9 cellular contexts compared by ENCODE assay signal in genomic region chr9:134328841-134329575, GRCh38. TPM values are rescaled to one million over a fixed set of nuclear protein-coding genes. Genes with fewer than 3 reads are reported as not detected.
DNase-seq lines count a peak whose midpoint lies in the region; ATAC-seq, FAIRE-seq and TF ChIP-seq lines count a peak whose summit lies in the region.
"Had no signal": no experiment of that assay in that cellular context is flagged by ENCODE, and none has a peak within 500 bp of the region (broad histone marks: within the 10 kb centered on the region; RNA-seq: fewer than 3 reads in every experiment).

No MANE protein-coding gene starts in this region.

- no peaks in the 10 kb centered on the region for H3K36me3 ChIP-seq in HCT116 (ENCODE audit: control insufficient read depth in 1 of 2, insufficient read depth in 2 of 2, low read length in 2 of 2)
- H3K36me3 ChIP-seq in mammary epithelial cell (ENCODE audit: insufficient read depth, low read length) = no peaks in the 10 kb centered on the region
- H3K36me3 ChIP-seq in stomach = no peaks in the 10 kb centered on the region

- H3K4me2 ChIP-seq in HCT116 (ENCODE audit: low read length) (peak overlapping the region; percentile 79), mammary epithelial cell (ENCODE audit: insufficient read depth, low read depth, low read length) (peak overlapping the region; percentile 88)

- no peak overlapping the region for H3K27ac Mint-ChIP-seq in activated CD4-positive, alpha-beta T cell treated with anti-CD3 and anti-CD28 coated beads, Interleukin-2, amount 10 ng/mL, durations not matched to agents 24 days and 14 days

- H3K9me3 ChIP-seq in HCT116 (ENCODE audit: control insufficient read depth in 1 of 2, insufficient read depth in 1 of 2, low read depth in 1 of 2, low read length in 2 of 2) = no peaks in the 10 kb centered on the region
- H3K9me3 ChIP-seq in mammary epithelial cell (replicated peaks; ENCODE audit: insufficient read depth, low read length) = no peaks in the 10 kb centered on the region
- H3K9me3 ChIP-seq in stomach = no peaks in the 10 kb centered on the region

- 57% methylated on average over 27 of the region's 31 CpGs for WGBS in mammary epithelial cell (ENCODE audit: low coverage, missing lambda C conversion rate)
- WGBS in stomach, 5 donors = 13 to 27% (median 22%) methylated on average over 26 to 31 of the region's 31 CpGs

- H3K4me1 ChIP-seq in HCT116 (ENCODE audit: control insufficient read depth in 1 of 2, insufficient read depth in 2 of 2, low read length in 2 of 2) (peaks cover 34 to 59% of the 10 kb centered on the region in 2 experiments), mammary epithelial cell (ENCODE audit: insufficient read depth, low read length) (peaks cover 56% of the 10 kb centered on the region), stomach (peaks cover 79 to 84% (median 82%) of the 10 kb centered on the region in 4 donors)

- CTCF ChIA-PET in HCT116 (lab: Charles Lee) (no interaction called here), mammary epithelial cell (lab: Charles Lee; ENCODE audit: low non-redundant PET) (interaction anchor here (0.6 kb wide), 2 partner anchors 43 to 76 kb away, joined by 4 to 9 read pairs; no protein-coding TSS in a partner anchor)

- intact Hi-C loops in HCT116 (cut with micrococcal nuclease) (no loop called here), mammary epithelial cell (cut with micrococcal nuclease) (loop anchor here (2.0 to 5.0 kb wide), 2 partner anchors 78 to 97 kb away; no protein-coding TSS in a partner anchor), stomach (cut with DNase I; ENCODE audit: low total_unique reads) (no loop called here)
- intact Hi-C loops in activated CD4-positive, alpha-beta T cell treated with anti-CD3 and anti-CD28 coated beads, Interleukin-2, amount 10 ng/mL, durations not matched to agents 24 days and 14 days (cut with micrococcal nuclease) = loop anchor here (5.0 to 10.0 kb wide), 2 partner anchors 63 to 154 kb away; no protein-coding TSS in a partner anchor

- H3K36me3 Mint-ChIP-seq in activated CD4-positive, alpha-beta T cell treated with anti-CD3 and anti-CD28 coated beads, Interleukin-2, amount 10 ng/mL, durations not matched to agents 24 days and 14 days (ENCODE audit: low read depth) = no peaks in the 10 kb centered on the region

- no peaks in the 10 kb centered on the region for H3K9me2 ChIP-seq in HCT116 (ENCODE audit: insufficient read depth)

- H3K9me3 Mint-ChIP-seq in activated CD4-positive, alpha-beta T cell treated with anti-CD3 and anti-CD28 coated beads, Interleukin-2, amount 10 ng/mL, durations not matched to agents 24 days and 14 days = no peaks in the 10 kb centered on the region

- H3K9ac ChIP-seq in HCT116 (ENCODE audit: low read length) = peak overlapping the region; percentile 44
- H3K9ac ChIP-seq in mammary epithelial cell (ENCODE audit: insufficient read depth, low read length) = no peak overlapping the region

- DNase-seq in HCT116 (ENCODE audit: low read depth, low spot score) (no peak), mammary epithelial cell (peak; percentile 14), stomach (peak; percentile 67), GM19239 (ENCODE audit: insufficient read length, low spot score) (no peak)
- no peak for DNase-seq in activated CD4-positive, alpha-beta T cell treated with anti-CD3 and anti-CD28 coated beads, Interleukin-2, amount 10 ng/mL, durations not matched to agents 24 days and 14 days
- DNase-seq: T-helper 1 cell had no signal

- ATAC-seq in HCT116 (no peak), GM18870 (IDR thresholded peaks at IDR 0.05; ENCODE audit: unreplicated experiment) (no peak), HG02798 (IDR thresholded peaks at IDR 0.05; ENCODE audit: poor library complexity, unreplicated experiment) (no peak)

- no peak for TF ChIP-seq EP300 in stomach (IDR thresholded peaks at IDR 0.05)

- TF ChIP-seq CTCF in HCT116 (IDR thresholded peaks at IDR 0.05 in 2 of 3, conservative IDR thresholded peaks at IDR 0.05 in 1 of 3; ENCODE audit: borderline replicate concordance in 1 of 3, insufficient read depth in 1 of 3, low read depth in 2 of 3, low read length in 2 of 3) (no peak), mammary epithelial cell (conservative IDR thresholded peaks at IDR 0.05 in 1 of 2, IDR thresholded peaks at IDR 0.05 in 1 of 2; ENCODE audit: extremely low read depth in 1 of 2, insufficient read depth in 1 of 2, low read depth in 1 of 2, low read length in 2 of 2) (no peak), stomach (IDR thresholded peaks at IDR 0.05) (no peak)

- no peak overlapping the region for H2AFZ ChIP-seq in HCT116 (ENCODE audit: low read depth, low read length, poor library complexity, severe bottlenecking)
- H2AFZ ChIP-seq in mammary epithelial cell (ENCODE audit: low read depth, low read length) = no peak overlapping the region

- POLR2A ChIA-PET in HCT116 (lab: Charles Lee) = no interaction called here

- TF ChIP-seq POLR2A in HCT116 (IDR thresholded peaks at IDR 0.05; ENCODE audit: borderline replicate concordance, extremely low read depth, insufficient read depth, insufficient read length) (no peak), stomach (IDR thresholded peaks at IDR 0.05) (no peak)

- H3K4me3 Mint-ChIP-seq in activated CD4-positive, alpha-beta T cell treated with anti-CD3 and anti-CD28 coated beads, Interleukin-2, amount 10 ng/mL, durations not matched to agents 24 days and 14 days = no peak overlapping the region

- in situ Hi-C loops in mammary epithelial cell (cut with MboI; ENCODE audit: low sequenced_read_pairs in 2 of 2) = loop anchor here in 1 of 2 donors (10.0 kb wide), 1 partner anchor 164 kb away; the partner anchor contains the start of gene RNU6ATAC

- RAD21 ChIA-PET in HCT116 (lab: Charles Lee; ENCODE audit: low non-redundant PET in 1 of 2, low total read pairs in 2 of 2, uncharacterized antibody in 2 of 2, unreplicated experiment in 2 of 2) = no interaction called here

- FAIRE-seq in GM19239 (lab: Jason Lieb, UNC) = no peak

- peak overlapping the region; percentile 9 to 33; a peak in 2 of 4 replicates for H3K4me3 ChIP-seq in HCT116 (replicated peaks in 1 of 2; ENCODE audit: low read depth in 1 of 2, low read length in 2 of 2)
- peak overlapping the region; percentile 64 to 78 (median 69) for H3K4me3 ChIP-seq in mammary epithelial cell (replicated peaks in 1 of 3; ENCODE audit: insufficient read depth in 1 of 3, low read depth in 2 of 3, low read length in 3 of 3)
- H3K4me3 ChIP-seq in stomach = peak overlapping the region; percentile 67 to 77 (median 70)

- peaks cover 7% of the 10 kb centered on the region for H3K4me1 Mint-ChIP-seq in activated CD4-positive, alpha-beta T cell treated with anti-CD3 and anti-CD28 coated beads, Interleukin-2, amount 10 ng/mL, durations not matched to agents 24 days and 14 days

- BruUV-seq in HCT116 (replicated peaks; lab: Mats Ljungman, UMichigan) (no TSS peak), mammary epithelial cell (replicated peaks; lab: Mats Ljungman, UMichigan) (no TSS peak)

- H3K79me2 ChIP-seq in HCT116 (ENCODE audit: insufficient read depth, low read length) (peaks cover 71% of the 10 kb centered on the region), mammary epithelial cell (ENCODE audit: insufficient read depth, low read length) (peaks cover 73% of the 10 kb centered on the region)

- H3K27ac ChIP-seq in HCT116 (ENCODE audit: low read depth, low read length) = peak overlapping the region; percentile 33; the same call in 1 of the 2 replicates
- H3K27ac ChIP-seq in mammary epithelial cell (ENCODE audit: insufficient read depth, low read depth, low read length) = peak overlapping the region; percentile 46
- peak overlapping the region; percentile 84 for H3K27ac ChIP-seq in layer of hippocampus (ENCODE audit: low read depth, low read length)
- peak overlapping the region; percentile 81 to 91 (median 90) for H3K27ac ChIP-seq in stomach

- no peak for TF ChIP-seq RAD21 in HCT116 (IDR thresholded peaks at IDR 0.05; ENCODE audit: low read depth)

- H4K20me1 ChIP-seq in HCT116 (ENCODE audit: insufficient read depth) (no peaks in the 10 kb centered on the region), mammary epithelial cell (ENCODE audit: insufficient read depth, low read length) (peaks cover 4% of the 10 kb centered on the region)

- H3K27me3 Mint-ChIP-seq in activated CD4-positive, alpha-beta T cell treated with anti-CD3 and anti-CD28 coated beads, Interleukin-2, amount 10 ng/mL, durations not matched to agents 24 days and 14 days = peaks cover 22% of the 10 kb centered on the region

- H3K27me3 ChIP-seq in HCT116 (ENCODE audit: insufficient read depth, low read length) (no peaks in the 10 kb centered on the region), mammary epithelial cell (ENCODE audit: insufficient read depth, low read length) (no peaks in the 10 kb centered on the region), layer of hippocampus (ENCODE audit: control insufficient read depth, insufficient read depth, low read length) (no peaks in the 10 kb centered on the region), stomach (no peaks in the 10 kb centered on the region)

- dilution Hi-C loops in mammary epithelial cell (cut with HindIII; ENCODE audit: low sequenced_read_pairs) = loop anchor here (5.0 kb wide), 2 partner anchors 97 to 113 kb away; no protein-coding TSS in a partner anchor

TF ChIP-seq in HCT116, 20 proteins besides CTCF, POLR2A, EP300 and RAD21 (continues in another document):
- TF ChIP-seq TCF7L2 (IDR thresholded peaks at IDR 0.05; ENCODE audit: borderline replicate concordance, extremely low read depth, insufficient read depth, insufficient read length) = no peak
- no peak for TF ChIP-seq JUND (IDR thresholded peaks at IDR 0.05)
- no peak for TF ChIP-seq EZH2phosphoT487 (IDR thresholded peaks at IDR 0.05; ENCODE audit: borderline replicate concordance)
- TF ChIP-seq SP1 (IDR thresholded peaks at IDR 0.05; ENCODE audit: low read depth) = no peak
- TF ChIP-seq EGR1 (IDR thresholded peaks at IDR 0.05; ENCODE audit: low read depth) = no peak
- TF ChIP-seq ZFX (IDR thresholded peaks at IDR 0.05) = no peak

RNA-seq across cellular contexts. Expression of gene RXRA, which starts 2.8 kb away (rescaled TPM):
- total RNA-seq in HCT116 (2021; ENCODE audit: unreplicated experiment) = 43.9 TPM
- polyA plus RNA-seq in HCT116 (2012) = 39.0 and 47.7 TPM in 2 replicates
- 10 to 100 TPM; 31.0 to 39.2 TPM for total RNA-seq in mammary epithelial cell
- 25.2 TPM for polyA plus RNA-seq in mammary epithelial cell
- 28.5 TPM for polyA minus RNA-seq in mammary epithelial cell
- 10 to 100 TPM; 14.0 to 68.4 (median 35.9) TPM for total RNA-seq in stomach
- 10 to 100 TPM; 17.4 to 34.1 (median 24.4) TPM for polyA plus RNA-seq in stomach
- 4.0 and 4.8 TPM in 2 replicates for total RNA-seq in activated CD4-positive, alpha-beta T cell treated with anti-CD3 and anti-CD28 coated beads, Interleukin-2, amount 10 ng/mL, durations not matched to agents 24 days and 14 days

Comparison
In these comparisons a context has a peak if more than half of its experiments do, and no peak if none do; other contexts are left out.
1. DNase-seq: peak in mammary epithelial cell (single experiment) and stomach (single experiment); none in HCT116 (single experiment), GM19239 (single experiment) and activated CD4-positive, alpha-beta T cell treated with anti-CD3 and anti-CD28 coated beads, Interleukin-2, amount 10 ng/mL, durations not matched to agents 24 days and 14 days (single experiment).
2. H3K27ac ChIP-seq: peak in every context shown above with its lines; median percentile 90 in stomach; 84 in layer of hippocampus; 46 in mammary epithelial cell; 33 in HCT116.
3. intact Hi-C loops: an anchor here in mammary epithelial cell (2.0 to 5.0 kb wide) and activated CD4-positive, alpha-beta T cell treated with anti-CD3 and anti-CD28 coated beads, Interleukin-2, amount 10 ng/mL, durations not matched to agents 24 days and 14 days (5.0 to 10.0 kb wide); none called in HCT116 and stomach.
4. Peak in every context shown above with its lines, with median percentiles within 50 percentile points of each other: H3K4me3 ChIP-seq.